22 cellular contexts compared by ENCODE assay signal in genomic region chr4:82969414-82969813, GRCh38.
"Had no signal": no experiment of that assay in that cellular context is flagged by ENCODE, and none has a peak within 500 bp of the region (broad histone marks: within the 10 kb centered on the region; RNA-seq: fewer than 3 reads in every experiment).

No MANE protein-coding gene starts in this region.

- H3K9me3 ChIP-seq: body of pancreas, heart right ventricle, lower lobe of right lung, testis, uterus had no signal

- DNase-seq: activated CD4-positive, alpha-beta memory T cell treated with anti-CD3 and anti-CD28 coated beads for 36 hours; activated CD4-positive, alpha-beta T cell treated with anti-CD3 and anti-CD28 coated beads for 48 hours; activated effector memory CD4-positive, alpha-beta T cell treated with anti-CD3 and anti-CD28 coated beads, Interleukin-2, amount 50 U/mL, for 16 hours; activated naive CD4-positive, alpha-beta T cell treated with anti-CD3 and anti-CD28 coated beads, Interleukin-2, amount 10 ng/mL, durations not matched to agents 7 days and 5 days; anterior cingulate cortex; body of pancreas; effector CD4-positive, alpha-beta T cell; erythroblast; foreskin fibroblast; heart right ventricle; islet precursor cell; lower lobe of right lung; naive thymus-derived CD4-positive, alpha-beta T cell; retina; stimulated activated CD4-positive, alpha-beta T cell treated with anti-CD3 and anti-CD28 coated beads, Interleukin-2, amount 100 ng/mL, for 48 hours; stimulated activated CD8-positive, alpha-beta memory T cell treated with anti-CD3 and anti-CD28 coated beads, Interleukin-4, amount 100 ng/mL, for 48 hours; stimulated activated naive B cell treated with anti-CD40 and anti-IgM and Interleukin-4, amounts not matched to agents 10 μg/mL and 1 μg/mL and 100 μg/mL, for 72 hours; testis; trophoblast cell; uterus had no signal

- H3K27me3 ChIP-seq: body of pancreas, cardiac muscle cell, heart right ventricle, testis, uterus had no signal

- H3K36me3 ChIP-seq: uterus had no signal

- ATAC-seq: body of pancreas; heart right ventricle; left lobe of liver; lower lobe of right lung; naive thymus-derived CD4-positive, alpha-beta T cell; stimulated activated naive B cell treated with anti-CD40 and anti-IgM and Interleukin-4, amounts not matched to agents 10 μg/mL and 1 μg/mL and 100 μg/mL, for 72 hours had no signal

- H3K27ac ChIP-seq: body of pancreas, cardiac muscle cell, heart right ventricle, lower lobe of right lung, testis, uterus had no signal

- H3K4me1 ChIP-seq: body of pancreas, heart right ventricle, lower lobe of right lung, testis, uterus had no signal

- H3K4me3 ChIP-seq: body of pancreas, cardiac muscle cell, heart right ventricle, lower lobe of right lung, testis, uterus had no signal
